15 cellular contexts compared by ENCODE assay signal in genomic region chr17:235831-236640, GRCh38. TPM values are rescaled to one million over a fixed set of nuclear protein-coding genes. Genes with fewer than 3 reads are reported as not detected.
DNase-seq lines count a peak whose midpoint lies in the region; ATAC-seq and TF ChIP-seq lines count a peak whose summit lies in the region.
"Had no signal": no experiment of that assay in that cellular context is flagged by ENCODE, and none has a peak within 500 bp of the region (broad histone marks: within the 10 kb centered on the region; RNA-seq: fewer than 3 reads in every experiment).

No MANE protein-coding gene starts in this region.

- 96 to 97% methylated on average over 26 of the region's 26 CpGs for WGBS in sigmoid colon, 2 donors

- TF ChIP-seq EP300 in sigmoid colon (IDR thresholded peaks at IDR 0.05): no peak

- H3K27me3 ChIP-seq in RWPE2 (ENCODE audit: insufficient read depth, poor library complexity, severe bottlenecking) (no peaks in the 10 kb centered on the region), colonic mucosa (no peaks in the 10 kb centered on the region), sigmoid colon (no peaks in the 10 kb centered on the region)

- H3K36me3 ChIP-seq in RWPE2 (ENCODE audit: low read depth) (no peaks in the 10 kb centered on the region), colonic mucosa (no peaks in the 10 kb centered on the region), sigmoid colon (no peaks in the 10 kb centered on the region)
- H3K36me3 ChIP-seq: BLaER1 treated with 17β-estradiol and CSF1 and Interleukin-3, amounts not matched to agents 10 nM and 100 nM had no signal

- TF ChIP-seq POLR2A in sigmoid colon (IDR thresholded peaks at IDR 0.05): no peak

- intact Hi-C loops in colonic mucosa (cut with DNase I): no loop called here
- intact Hi-C loops in sigmoid colon (cut with DNase I): no loop called here

- no peak for ATAC-seq in RWPE2 (ENCODE audit: low read depth)
- no peak for ATAC-seq in GM21825 (IDR thresholded peaks at IDR 0.05; ENCODE audit: unreplicated experiment)
- no peak for ATAC-seq in HG02623 (IDR thresholded peaks at IDR 0.05; ENCODE audit: unreplicated experiment)
- ATAC-seq: PC-3 had no signal

- TF ChIP-seq CTCF in RWPE2 (IDR thresholded peaks at IDR 0.05; ENCODE audit: poor library complexity, severe bottlenecking): no peak
- TF ChIP-seq CTCF in colonic mucosa (IDR thresholded peaks at IDR 0.05): no peak
- TF ChIP-seq CTCF in sigmoid colon (IDR thresholded peaks at IDR 0.05): no peak

- H3K9me3 ChIP-seq in RWPE2 (ENCODE audit: severe bottlenecking) (no peaks in the 10 kb centered on the region), colonic mucosa (no peaks in the 10 kb centered on the region), sigmoid colon (no peaks in the 10 kb centered on the region)
- H3K9me3 ChIP-seq: BLaER1 treated with 17β-estradiol and CSF1 and Interleukin-3, amounts not matched to agents 10 nM and 100 nM had no signal

- peak; percentile 40 for DNase-seq in RWPE2 (ENCODE audit: low spot score)
- DNase-seq in colonic mucosa: peak; percentile 14
- peak; percentile 39 for DNase-seq in mesenteric fat pad (ENCODE audit: low spot score)
- peak; percentile 62 for DNase-seq in sigmoid colon
- no peak for DNase-seq in foreskin melanocyte
- DNase-seq: NCI-H1105, NCI-H1694 treated with DMSO at 0.1 percent for 48 hours, NCI-H446, PC-3 had no signal

- H3K9ac ChIP-seq in colonic mucosa (ENCODE audit: low read depth in 2 of 2, low read length in 2 of 2): no peak overlapping the region
- H3K9ac ChIP-seq: BLaER1 treated with 17β-estradiol and CSF1 and Interleukin-3, amounts not matched to agents 10 nM and 100 nM; KMS-11 had no signal

- no peak overlapping the region for H3K27ac ChIP-seq in RWPE2 (ENCODE audit: poor library complexity, severe bottlenecking)
- H3K27ac ChIP-seq in colonic mucosa: no peak overlapping the region
- H3K27ac ChIP-seq in sigmoid colon: no peak overlapping the region
- H3K27ac ChIP-seq: KMS-11 had no signal

- no peaks in the 10 kb centered on the region for H3K4me1 ChIP-seq in RWPE2 (ENCODE audit: insufficient read depth, poor library complexity, severe bottlenecking)
- peaks cover 3% of the 10 kb centered on the region for H3K4me1 ChIP-seq in colonic mucosa
- H3K4me1 ChIP-seq in sigmoid colon: no peaks in the 10 kb centered on the region

- H3K4me3 ChIP-seq in RWPE2 (ENCODE audit: severe bottlenecking) (no peak overlapping the region), colonic mucosa (no peak overlapping the region), sigmoid colon (no peak overlapping the region)

RNA-seq across cellular contexts. Expression of gene DOC2B, which starts 54.6 kb away (rescaled TPM):
- total RNA-seq in colonic mucosa (1 to 10 TPM; 1.3 to 4.4 TPM), mesenteric fat pad (41.5 TPM), sigmoid colon (10 to 100 TPM in 1 of 4 donors, 1 to 10 TPM in 3; 2.5 to 12.5 (median 6.9) TPM)
- polyA plus RNA-seq in sigmoid colon: 1 to 10 TPM in 2 of 3 donors, under 1 TPM in 1; 0.46 to 7.4 (median 1.2) TPM
- total RNA-seq: MCF 10A had no signal
- polyA plus RNA-seq: AG04450 had no signal
